In genomic region chr3:101676219-101676764, GRCh38 we compare ENCODE assay signal across 1 cellular context.
TF ChIP-seq lines count a peak whose summit lies in the region.

No MANE protein-coding gene starts in this region.

TF ChIP-seq in HepG2, 621 proteins besides CTCF, POLR2A, EP300 and RAD21 (continued from another document and continues in another):
- TF ChIP-seq, protein P1, sequence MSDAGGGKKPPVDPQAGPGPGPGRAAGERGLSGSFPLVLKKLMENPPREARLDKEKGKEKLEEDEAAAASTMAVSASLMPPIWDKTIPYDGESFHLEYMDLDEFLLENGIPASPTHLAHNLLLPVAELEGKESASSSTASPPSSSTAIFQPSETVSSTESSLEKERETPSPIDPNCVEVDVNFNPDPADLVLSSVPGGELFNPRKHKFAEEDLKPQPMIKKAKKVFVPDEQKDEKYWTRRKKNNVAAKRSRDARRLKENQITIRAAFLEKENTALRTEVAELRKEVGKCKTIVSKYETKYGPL (CRISPR knock-in tag; IDR thresholded peaks at IDR 0.05), result no peak
- peak; percentile 41 for TF ChIP-seq XRCC5 (optimal IDR thresholded peaks at IDR 0.05; ENCODE audit: low read length)
- peak; percentile 88 for TF ChIP-seq ZNF451 (CRISPR knock-in tag; IDR thresholded peaks at IDR 0.05)
- TF ChIP-seq ZNF660 (CRISPR knock-in tag; IDR thresholded peaks at IDR 0.05; ENCODE audit: borderline replicate concordance, low read depth), result no peak
- no peak for TF ChIP-seq MZF1 (CRISPR knock-in tag; IDR thresholded peaks at IDR 0.05; ENCODE audit: borderline replicate concordance)
- TF ChIP-seq, protein P2, sequence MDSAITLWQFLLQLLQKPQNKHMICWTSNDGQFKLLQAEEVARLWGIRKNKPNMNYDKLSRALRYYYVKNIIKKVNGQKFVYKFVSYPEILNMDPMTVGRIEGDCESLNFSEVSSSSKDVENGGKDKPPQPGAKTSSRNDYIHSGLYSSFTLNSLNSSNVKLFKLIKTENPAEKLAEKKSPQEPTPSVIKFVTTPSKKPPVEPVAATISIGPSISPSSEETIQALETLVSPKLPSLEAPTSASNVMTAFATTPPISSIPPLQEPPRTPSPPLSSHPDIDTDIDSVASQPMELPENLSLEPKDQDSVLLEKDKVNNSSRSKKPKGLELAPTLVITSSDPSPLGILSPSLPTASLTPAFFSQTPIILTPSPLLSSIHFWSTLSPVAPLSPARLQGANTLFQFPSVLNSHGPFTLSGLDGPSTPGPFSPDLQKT (CRISPR knock-in tag; IDR thresholded peaks at IDR 0.05; ENCODE audit: borderline replicate concordance), result no peak
- TF ChIP-seq KDM1A (CRISPR knock-in tag; IDR thresholded peaks at IDR 0.05), result no peak
- no peak for TF ChIP-seq PAWR (CRISPR knock-in tag; IDR thresholded peaks at IDR 0.05; ENCODE audit: borderline replicate concordance)
- no peak for TF ChIP-seq ZNF124 (CRISPR knock-in tag; IDR thresholded peaks at IDR 0.05)
- no peak; the same call in 1 of the 2 replicates for TF ChIP-seq POLR2G (IDR thresholded peaks at IDR 0.05; ENCODE audit: low read depth, low read length)
- no peak for TF ChIP-seq LCORL (IDR thresholded peaks at IDR 0.05)
- TF ChIP-seq LCORL (CRISPR knock-in tag; IDR thresholded peaks at IDR 0.05), result no peak
- TF ChIP-seq, protein P3, sequence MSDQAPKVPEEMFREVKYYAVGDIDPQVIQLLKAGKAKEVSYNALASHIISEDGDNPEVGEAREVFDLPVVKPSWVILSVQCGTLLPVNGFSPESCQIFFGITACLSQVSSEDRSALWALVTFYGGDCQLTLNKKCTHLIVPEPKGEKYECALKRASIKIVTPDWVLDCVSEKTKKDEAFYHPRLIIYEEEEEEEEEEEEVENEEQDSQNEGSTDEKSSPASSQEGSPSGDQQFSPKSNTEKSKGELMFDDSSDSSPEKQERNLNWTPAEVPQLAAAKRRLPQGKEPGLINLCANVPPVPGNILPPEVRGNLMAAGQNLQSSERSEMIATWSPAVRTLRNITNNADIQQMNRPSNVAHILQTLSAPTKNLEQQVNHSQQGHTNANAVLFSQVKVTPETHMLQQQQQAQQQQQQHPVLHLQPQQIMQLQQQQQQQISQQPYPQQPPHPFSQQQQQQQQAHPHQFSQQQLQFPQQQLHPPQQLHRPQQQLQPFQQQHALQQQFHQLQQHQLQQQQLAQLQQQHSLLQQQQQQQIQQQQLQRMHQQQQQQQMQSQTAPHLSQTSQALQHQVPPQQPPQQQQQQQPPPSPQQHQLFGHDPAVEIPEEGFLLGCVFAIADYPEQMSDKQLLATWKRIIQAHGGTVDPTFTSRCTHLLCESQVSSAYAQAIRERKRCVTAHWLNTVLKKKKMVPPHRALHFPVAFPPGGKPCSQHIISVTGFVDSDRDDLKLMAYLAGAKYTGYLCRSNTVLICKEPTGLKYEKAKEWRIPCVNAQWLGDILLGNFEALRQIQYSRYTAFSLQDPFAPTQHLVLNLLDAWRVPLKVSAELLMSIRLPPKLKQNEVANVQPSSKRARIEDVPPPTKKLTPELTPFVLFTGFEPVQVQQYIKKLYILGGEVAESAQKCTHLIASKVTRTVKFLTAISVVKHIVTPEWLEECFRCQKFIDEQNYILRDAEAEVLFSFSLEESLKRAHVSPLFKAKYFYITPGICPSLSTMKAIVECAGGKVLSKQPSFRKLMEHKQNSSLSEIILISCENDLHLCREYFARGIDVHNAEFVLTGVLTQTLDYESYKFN (CRISPR knock-in tag; conservative IDR thresholded peaks at IDR 0.05), result peak; percentile 41; the same call in 1 of the 2 replicates
- TF ChIP-seq NBN (conservative IDR thresholded peaks at IDR 0.05), result no peak
- no peak for TF ChIP-seq ZNF563 (CRISPR knock-in tag; IDR thresholded peaks at IDR 0.05)
- TF ChIP-seq ZNF615 (CRISPR knock-in tag; IDR thresholded peaks at IDR 0.05; ENCODE audit: borderline replicate concordance), result 0 out of 2 replicates have a peak, but pooled peaks have one; percentile 15
- TF ChIP-seq SRY (CRISPR knock-in tag; IDR thresholded peaks at IDR 0.05), result peak; percentile 56; the same call in 1 of the 2 replicates
- no peak; the same call in 1 of the 2 replicates for TF ChIP-seq ZNF704 (CRISPR knock-in tag; IDR thresholded peaks at IDR 0.05; ENCODE audit: borderline replicate concordance)
- 0 out of 2 replicates have a peak, but pooled peaks have one; percentile 22 for TF ChIP-seq AHDC1 (CRISPR knock-in tag; IDR thresholded peaks at IDR 0.05; ENCODE audit: borderline replicate concordance)
- no peak; the same call in 1 of the 2 replicates for TF ChIP-seq HOXA9 (CRISPR knock-in tag; IDR thresholded peaks at IDR 0.05; ENCODE audit: borderline replicate concordance)
- TF ChIP-seq SMAD9 (CRISPR knock-in tag; IDR thresholded peaks at IDR 0.05), result 0 out of 2 replicates have a peak, but pooled peaks have one; percentile 33
- no peak for TF ChIP-seq AKAP8 (CRISPR knock-in tag; IDR thresholded peaks at IDR 0.05)
- TF ChIP-seq SRSF4 (IDR thresholded peaks at IDR 0.05; ENCODE audit: low read depth, low read length, poor library complexity, severe bottlenecking), result no peak
- TF ChIP-seq STAT5B (CRISPR knock-in tag; IDR thresholded peaks at IDR 0.05), result no peak
- TF ChIP-seq, protein P4, sequence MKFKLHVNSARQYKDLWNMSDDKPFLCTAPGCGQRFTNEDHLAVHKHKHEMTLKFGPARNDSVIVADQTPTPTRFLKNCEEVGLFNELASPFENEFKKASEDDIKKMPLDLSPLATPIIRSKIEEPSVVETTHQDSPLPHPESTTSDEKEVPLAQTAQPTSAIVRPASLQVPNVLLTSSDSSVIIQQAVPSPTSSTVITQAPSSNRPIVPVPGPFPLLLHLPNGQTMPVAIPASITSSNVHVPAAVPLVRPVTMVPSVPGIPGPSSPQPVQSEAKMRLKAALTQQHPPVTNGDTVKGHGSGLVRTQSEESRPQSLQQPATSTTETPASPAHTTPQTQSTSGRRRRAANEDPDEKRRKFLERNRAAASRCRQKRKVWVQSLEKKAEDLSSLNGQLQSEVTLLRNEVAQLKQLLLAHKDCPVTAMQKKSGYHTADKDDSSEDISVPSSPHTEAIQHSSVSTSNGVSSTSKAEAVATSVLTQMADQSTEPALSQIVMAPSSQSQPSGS (CRISPR knock-in tag; IDR thresholded peaks at IDR 0.05), result no peak
- TF ChIP-seq ZNF589 (CRISPR knock-in tag; conservative IDR thresholded peaks at IDR 0.05), result 0 out of 2 replicates have a peak, but pooled peaks have one; percentile 27
- no peak for TF ChIP-seq ZFP90 (CRISPR knock-in tag; IDR thresholded peaks at IDR 0.05; ENCODE audit: borderline replicate concordance)
- 0 out of 2 replicates have a peak, but pooled peaks have one; percentile 59 for TF ChIP-seq ELF4 (CRISPR knock-in tag; IDR thresholded peaks at IDR 0.05; ENCODE audit: borderline replicate concordance)
- TF ChIP-seq ZNF160 (CRISPR knock-in tag; IDR thresholded peaks at IDR 0.05), result peak; percentile 23; the same call in 1 of the 2 replicates
- TF ChIP-seq, protein P5, sequence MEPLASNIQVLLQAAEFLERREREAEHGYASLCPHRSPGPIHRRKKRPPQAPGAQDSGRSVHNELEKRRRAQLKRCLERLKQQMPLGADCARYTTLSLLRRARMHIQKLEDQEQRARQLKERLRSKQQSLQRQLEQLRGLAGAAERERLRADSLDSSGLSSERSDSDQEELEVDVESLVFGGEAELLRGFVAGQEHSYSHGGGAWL (CRISPR knock-in tag; IDR thresholded peaks at IDR 0.05), result peak; percentile 35; the same call in 1 of the 2 replicates
- TF ChIP-seq, protein P6, sequence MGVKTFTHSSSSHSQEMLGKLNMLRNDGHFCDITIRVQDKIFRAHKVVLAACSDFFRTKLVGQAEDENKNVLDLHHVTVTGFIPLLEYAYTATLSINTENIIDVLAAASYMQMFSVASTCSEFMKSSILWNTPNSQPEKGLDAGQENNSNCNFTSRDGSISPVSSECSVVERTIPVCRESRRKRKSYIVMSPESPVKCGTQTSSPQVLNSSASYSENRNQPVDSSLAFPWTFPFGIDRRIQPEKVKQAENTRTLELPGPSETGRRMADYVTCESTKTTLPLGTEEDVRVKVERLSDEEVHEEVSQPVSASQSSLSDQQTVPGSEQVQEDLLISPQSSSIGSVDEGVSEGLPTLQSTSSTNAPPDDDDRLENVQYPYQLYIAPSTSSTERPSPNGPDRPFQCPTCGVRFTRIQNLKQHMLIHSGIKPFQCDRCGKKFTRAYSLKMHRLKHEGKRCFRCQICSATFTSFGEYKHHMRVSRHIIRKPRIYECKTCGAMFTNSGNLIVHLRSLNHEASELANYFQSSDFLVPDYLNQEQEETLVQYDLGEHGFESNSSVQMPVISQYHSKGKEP (CRISPR knock-in tag; IDR thresholded peaks at IDR 0.05), result no peak
- TF ChIP-seq MED8 (CRISPR knock-in tag; IDR thresholded peaks at IDR 0.05; ENCODE audit: insufficient replicate concordance), result no peak
- no peak for TF ChIP-seq POLR2AphosphoS2 (IDR thresholded peaks at IDR 0.05; ENCODE audit: low read depth, low read length)
- TF ChIP-seq, protein P7, sequence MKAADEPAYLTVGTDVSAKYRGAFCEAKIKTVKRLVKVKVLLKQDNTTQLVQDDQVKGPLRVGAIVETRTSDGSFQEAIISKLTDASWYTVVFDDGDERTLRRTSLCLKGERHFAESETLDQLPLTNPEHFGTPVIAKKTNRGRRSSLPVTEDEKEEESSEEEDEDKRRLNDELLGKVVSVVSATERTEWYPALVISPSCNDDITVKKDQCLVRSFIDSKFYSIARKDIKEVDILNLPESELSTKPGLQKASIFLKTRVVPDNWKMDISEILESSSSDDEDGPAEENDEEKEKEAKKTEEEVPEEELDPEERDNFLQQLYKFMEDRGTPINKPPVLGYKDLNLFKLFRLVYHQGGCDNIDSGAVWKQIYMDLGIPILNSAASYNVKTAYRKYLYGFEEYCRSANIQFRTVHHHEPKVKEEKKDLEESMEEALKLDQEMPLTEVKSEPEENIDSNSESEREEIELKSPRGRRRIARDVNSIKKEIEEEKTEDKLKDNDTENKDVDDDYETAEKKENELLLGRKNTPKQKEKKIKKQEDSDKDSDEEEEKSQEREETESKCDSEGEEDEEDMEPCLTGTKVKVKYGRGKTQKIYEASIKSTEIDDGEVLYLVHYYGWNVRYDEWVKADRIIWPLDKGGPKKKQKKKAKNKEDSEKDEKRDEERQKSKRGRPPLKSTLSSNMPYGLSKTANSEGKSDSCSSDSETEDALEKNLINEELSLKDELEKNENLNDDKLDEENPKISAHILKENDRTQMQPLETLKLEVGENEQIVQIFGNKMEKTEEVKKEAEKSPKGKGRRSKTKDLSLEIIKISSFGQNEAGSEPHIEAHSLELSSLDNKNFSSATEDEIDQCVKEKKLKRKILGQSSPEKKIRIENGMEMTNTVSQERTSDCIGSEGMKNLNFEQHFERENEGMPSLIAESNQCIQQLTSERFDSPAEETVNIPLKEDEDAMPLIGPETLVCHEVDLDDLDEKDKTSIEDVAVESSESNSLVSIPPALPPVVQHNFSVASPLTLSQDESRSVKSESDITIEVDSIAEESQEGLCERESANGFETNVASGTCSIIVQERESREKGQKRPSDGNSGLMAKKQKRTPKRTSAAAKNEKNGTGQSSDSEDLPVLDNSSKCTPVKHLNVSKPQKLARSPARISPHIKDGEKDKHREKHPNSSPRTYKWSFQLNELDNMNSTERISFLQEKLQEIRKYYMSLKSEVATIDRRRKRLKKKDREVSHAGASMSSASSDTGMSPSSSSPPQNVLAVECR (CRISPR knock-in tag; IDR thresholded peaks at IDR 0.05; ENCODE audit: borderline replicate concordance), result peak; percentile 85
- no peak for TF ChIP-seq ZNF251 (CRISPR knock-in tag; IDR thresholded peaks at IDR 0.05)
- TF ChIP-seq ZBTB42 (CRISPR knock-in tag; IDR thresholded peaks at IDR 0.05), result peak; percentile 75; the same call in 1 of the 2 replicates
- TF ChIP-seq ZNF136 (CRISPR knock-in tag; IDR thresholded peaks at IDR 0.05; ENCODE audit: low read depth), result no peak
- no peak for TF ChIP-seq ZNF891 (CRISPR knock-in tag; IDR thresholded peaks at IDR 0.05)
